In genomic region chr6:92690997-92691599, GRCh38 we compare ENCODE assay signal across 28 cellular contexts.
DNase-seq lines count a peak whose midpoint lies in the region; ATAC-seq and TF ChIP-seq lines count a peak whose summit lies in the region.
"Had no signal": no experiment of that assay in that cellular context is flagged by ENCODE, and none has a peak within 500 bp of the region (broad histone marks: within the 10 kb centered on the region; RNA-seq: fewer than 3 reads in every experiment).

No MANE protein-coding gene starts in this region.

- H3K27me3 ChIP-seq in AG04450 (ENCODE audit: control insufficient read depth, insufficient read depth, low read length) (no peaks in the 10 kb centered on the region), fibroblast of lung (ENCODE audit: control insufficient read depth, insufficient read depth, low read length) (no peaks in the 10 kb centered on the region), esophagus squamous epithelium (no peaks in the 10 kb centered on the region)
- H3K27me3 ChIP-seq: SJCRH30, stomach, tibial nerve had no signal

- H3K4me3 Mint-ChIP-seq in activated CD4-positive, alpha-beta T cell treated with anti-CD3 and anti-CD28 coated beads, Interleukin-2, amount 10 ng/mL, durations not matched to agents 24 days and 14 days = no peak overlapping the region
- H3K4me3 Mint-ChIP-seq: activated CD8-positive, alpha-beta T cell treated with anti-CD3 and anti-CD28 coated beads, Interleukin-2, amount 10 ng/mL, durations not matched to agents 7 days and 5 days; CD4-positive, alpha-beta T cell; endodermal cell; HFFc6 had no signal

- H3K27ac ChIP-seq in AG04450 (ENCODE audit: low read depth, low read length) (no peak overlapping the region), OCI-LY7 (ENCODE audit: low read depth, low read length, poor library complexity, severe bottlenecking) (no peak overlapping the region), fibroblast of lung (ENCODE audit: insufficient read depth, low read length) (no peak overlapping the region), esophagus squamous epithelium (no peak overlapping the region)
- H3K27ac ChIP-seq: coronary artery, prostate gland, SJCRH30, stomach, tibial nerve had no signal

- TF ChIP-seq CTCF in AG04450 (IDR thresholded peaks at IDR 0.05; ENCODE audit: low read depth, low read length) (no peak), OCI-LY7 (conservative IDR thresholded peaks at IDR 0.05; ENCODE audit: low read length) (no peak), fibroblast of lung (conservative IDR thresholded peaks at IDR 0.05 in 1 of 2, IDR thresholded peaks at IDR 0.05 in 1 of 2; ENCODE audit: low read depth in 1 of 2, low read length in 2 of 2) (no peak), esophagus squamous epithelium (IDR thresholded peaks at IDR 0.05) (no peak)

- H2AFZ ChIP-seq in OCI-LY7 (ENCODE audit: low read length) = peak overlapping the region; percentile 78
- no peak overlapping the region for H2AFZ ChIP-seq in fibroblast of lung (ENCODE audit: low read length)

- H3K79me2 ChIP-seq in OCI-LY7 (ENCODE audit: insufficient read depth, low read depth, low read length) (no peaks in the 10 kb centered on the region), fibroblast of lung (ENCODE audit: control insufficient read depth, insufficient read depth, low read length) (no peaks in the 10 kb centered on the region)

- POLR2A ChIA-PET in AG04450 (lab: Yijun Ruan, JAX) (no interaction called here), OCI-LY7 (lab: Charles Lee) (no interaction called here)

- H3K36me3 Mint-ChIP-seq in activated CD4-positive, alpha-beta T cell treated with anti-CD3 and anti-CD28 coated beads, Interleukin-2, amount 10 ng/mL, durations not matched to agents 24 days and 14 days (ENCODE audit: low read depth) = no peaks in the 10 kb centered on the region

- 45 to 58% methylated on average over 2 of the region's 2 CpGs for WGBS in esophagus squamous epithelium, 2 donors

- H3K4me2 ChIP-seq in OCI-LY7 (ENCODE audit: low read length) = no peak overlapping the region
- H3K4me2 ChIP-seq in fibroblast of lung (ENCODE audit: extremely low read depth, insufficient read depth, low read length) = no peak overlapping the region

- no peak for ATAC-seq in HG03108 (IDR thresholded peaks at IDR 0.05; ENCODE audit: unreplicated experiment)
- ATAC-seq: activated CD8-positive, alpha-beta T cell treated with anti-CD3 and anti-CD28 coated beads, Interleukin-2, amount 10 ng/mL, durations not matched to agents 7 days and 5 days had no signal

- no peaks in the 10 kb centered on the region for H3K4me1 Mint-ChIP-seq in activated CD4-positive, alpha-beta T cell treated with anti-CD3 and anti-CD28 coated beads, Interleukin-2, amount 10 ng/mL, durations not matched to agents 24 days and 14 days
- H3K4me1 Mint-ChIP-seq: endodermal cell had no signal

- H3K9me2 ChIP-seq in OCI-LY7 (ENCODE audit: insufficient read depth, low read length) = no peaks in the 10 kb centered on the region

- H3K4me3 ChIP-seq in AG04450 (ENCODE audit: low read depth, low read length) (no peak overlapping the region), OCI-LY7 (ENCODE audit: low read depth, low read length, poor library complexity, severe bottlenecking) (no peak overlapping the region), fibroblast of lung (replicated peaks in 1 of 4; ENCODE audit: control extremely low read depth in 1 of 4, insufficient read depth in 1 of 4, low read depth in 3 of 4, low read length in 4 of 4) (no peak overlapping the region), esophagus squamous epithelium (no peak overlapping the region)
- H3K4me3 ChIP-seq: coronary artery, prostate gland, SJCRH30, stomach, tibial nerve had no signal

- TF ChIP-seq POLR2A in esophagus squamous epithelium (IDR thresholded peaks at IDR 0.05) = no peak

- peak; percentile 13 for DNase-seq in AG04450 (ENCODE audit: low read depth, low spot score)
- peak; percentile 29 for DNase-seq in Daoy (ENCODE audit: low read depth)
- DNase-seq in OCI-LY7 (ENCODE audit: low spot score) = no peak
- DNase-seq in fibroblast of lung (ENCODE audit: low read depth in 2 of 2) = peak; percentile 56 to 77
- DNase-seq in NCI-H1417 (lab: John Stamatoyannopoulos, UW) = no peak
- DNase-seq in esophagus squamous epithelium (lab: John Stamatoyannopoulos, UW) = no peak
- no peak for DNase-seq in activated CD4-positive, alpha-beta T cell treated with anti-CD3 and anti-CD28 coated beads, Interleukin-2, amount 10 ng/mL, durations not matched to agents 24 days and 14 days
- DNase-seq: activated CD4-positive, alpha-beta T cell treated with anti-CD3 and anti-CD28 coated beads for 1 hour; activated CD8-positive, alpha-beta T cell treated with anti-CD3 and anti-CD28 coated beads, Interleukin-2, amount 10 ng/mL, durations not matched to agents 7 days and 5 days; activated gamma-delta T cell; activated T-cell treated with anti-CD3 and anti-CD28 coated beads, Interleukin-2, amount 50 U/mL, for 1 hour; CD4-positive, alpha-beta T cell; endodermal cell; HFFc6; KG1; kidney; mammary epithelial cell; MV-4-11; NCI-H187; NCI-H774; SJCRH30; stimulated activated CD8-positive, alpha-beta memory T cell treated with anti-CD3 and anti-CD28 coated beads, Interleukin-4, amount 100 ng/mL, for 48 hours; stomach; T-helper 1 cell had no signal

- intact Hi-C loops in OCI-LY7 (cut with micrococcal nuclease; ENCODE audit: unreplicated experiment) (no loop called here), esophagus squamous epithelium (cut with DNase I) (no loop called here)
- intact Hi-C loops in activated CD4-positive, alpha-beta T cell treated with anti-CD3 and anti-CD28 coated beads, Interleukin-2, amount 10 ng/mL, durations not matched to agents 24 days and 14 days (cut with micrococcal nuclease) = no loop called here

- CTCF ChIA-PET in AG04450 (lab: Charles Lee) (no interaction called here), OCI-LY7 (lab: Charles Lee; ENCODE audit: unreplicated experiment) (no interaction called here)

- H4K20me1 ChIP-seq in OCI-LY7 (ENCODE audit: insufficient read depth, low read length) (no peaks in the 10 kb centered on the region), fibroblast of lung (ENCODE audit: control insufficient read depth, extremely low read depth, insufficient read depth, low read length) (no peaks in the 10 kb centered on the region)

- no peaks in the 10 kb centered on the region for H3K9me3 Mint-ChIP-seq in activated CD4-positive, alpha-beta T cell treated with anti-CD3 and anti-CD28 coated beads, Interleukin-2, amount 10 ng/mL, durations not matched to agents 24 days and 14 days
- H3K9me3 Mint-ChIP-seq: endodermal cell had no signal

- H3K4me1 ChIP-seq in OCI-LY7 (ENCODE audit: insufficient read depth, low read length, poor library complexity, severe bottlenecking) (peaks cover 55% of the 10 kb centered on the region), fibroblast of lung (ENCODE audit: control insufficient read depth, extremely low read depth, insufficient read depth, low read length) (no peaks in the 10 kb centered on the region), esophagus squamous epithelium (no peaks in the 10 kb centered on the region)
- H3K4me1 ChIP-seq: prostate gland, SJCRH30, stomach, tibial nerve had no signal

- no peaks in the 10 kb centered on the region for H3K27me3 Mint-ChIP-seq in activated CD4-positive, alpha-beta T cell treated with anti-CD3 and anti-CD28 coated beads, Interleukin-2, amount 10 ng/mL, durations not matched to agents 24 days and 14 days
- H3K27me3 Mint-ChIP-seq: CD4-positive, alpha-beta T cell had no signal

- BruUV-seq in OCI-LY7 (replicated peaks; lab: Mats Ljungman, UMichigan) = no TSS peak

- H3K36me3 ChIP-seq in OCI-LY7 (ENCODE audit: insufficient read depth, low read length) = no peaks in the 10 kb centered on the region
- H3K36me3 ChIP-seq in fibroblast of lung (ENCODE audit: control insufficient read depth, insufficient read depth, low read length) = no peaks in the 10 kb centered on the region
- no peaks in the 10 kb centered on the region for H3K36me3 ChIP-seq in esophagus squamous epithelium
- H3K36me3 ChIP-seq: prostate gland, SJCRH30, stomach, tibial nerve had no signal

- H3K9ac ChIP-seq in fibroblast of lung (ENCODE audit: insufficient read depth, low read length) = no peak overlapping the region

- H3K27ac Mint-ChIP-seq in activated CD4-positive, alpha-beta T cell treated with anti-CD3 and anti-CD28 coated beads, Interleukin-2, amount 10 ng/mL, durations not matched to agents 24 days and 14 days = no peak overlapping the region
- H3K27ac Mint-ChIP-seq: activated CD8-positive, alpha-beta T cell treated with anti-CD3 and anti-CD28 coated beads, Interleukin-2, amount 10 ng/mL, durations not matched to agents 7 days and 5 days; CD4-positive, alpha-beta T cell; endodermal cell; HFFc6 had no signal

- no peaks in the 10 kb centered on the region for H3K9me3 ChIP-seq in AG04450 (ENCODE audit: control insufficient read depth, insufficient read depth, low read length)
- no peaks in the 10 kb centered on the region for H3K9me3 ChIP-seq in OCI-LY7 (ENCODE audit: low read length)
- H3K9me3 ChIP-seq in fibroblast of lung (ENCODE audit: control insufficient read depth, insufficient read depth, low read depth, low read length) = no peaks in the 10 kb centered on the region
- no peaks in the 10 kb centered on the region for H3K9me3 ChIP-seq in esophagus squamous epithelium
- H3K9me3 ChIP-seq: prostate gland, SJCRH30, stomach, tibial nerve had no signal

Comparison
In these comparisons a context has a peak if more than half of its experiments do, and no peak if none do; other contexts are left out.
1. DNase-seq: peak in AG04450 (single experiment), Daoy (single experiment) and fibroblast of lung (2 of 2); none in OCI-LY7 (single experiment), NCI-H1417 (0 of 3), esophagus squamous epithelium (single experiment) and activated CD4-positive, alpha-beta T cell treated with anti-CD3 and anti-CD28 coated beads, Interleukin-2, amount 10 ng/mL, durations not matched to agents 24 days and 14 days (single experiment).